Comparison of ENCODE assay signal across 8 cellular contexts in genomic region chr3:36876181-36876936, GRCh38.
DNase-seq lines count a peak whose midpoint lies in the region; ATAC-seq and TF ChIP-seq lines count a peak whose summit lies in the region.

No MANE protein-coding gene starts in this region.

- peaks cover 25% of the 10 kb centered on the region for H3K4me1 Mint-ChIP-seq in activated T-helper 1 cell treated with anti-CD3 and anti-CD28 coated beads, Interleukin-12 subunit alpha, Interleukin-12 subunit beta, Interleukin-2, Interleukin-4 antibody, amounts not matched to agents 30 ng/mL and 10 ng/mL and 1 ng/mL, durations not matched to agents 14 hours and 24 hours and 36 hours (ENCODE audit: low read depth)

- TF ChIP-seq CTCF in GM12864 (IDR thresholded peaks at IDR 0.05; ENCODE audit: low read depth, low read length, missing control alignments), result no peak
- TF ChIP-seq CTCF in stomach (IDR thresholded peaks at IDR 0.05), result no peak

- peaks cover 18% of the 10 kb centered on the region for H3K27me3 Mint-ChIP-seq in activated T-helper 1 cell treated with anti-CD3 and anti-CD28 coated beads, Interleukin-12 subunit alpha, Interleukin-12 subunit beta, Interleukin-2, Interleukin-4 antibody, amounts not matched to agents 30 ng/mL and 10 ng/mL and 1 ng/mL, durations not matched to agents 14 hours and 24 hours and 36 hours (ENCODE audit: insufficient read depth)

- ATAC-seq in GM19463 (IDR thresholded peaks at IDR 0.05; ENCODE audit: unreplicated experiment), result peak; percentile 98
- ATAC-seq in HG03439 (IDR thresholded peaks at IDR 0.05; ENCODE audit: unreplicated experiment), result peak; percentile 99

- no peak for TF ChIP-seq EP300 in stomach (IDR thresholded peaks at IDR 0.05)

- TF ChIP-seq POLR2A in stomach (IDR thresholded peaks at IDR 0.05), result no peak
- no peak for TF ChIP-seq POLR2A in erythroblast (IDR thresholded peaks at IDR 0.05; ENCODE audit: low read length)

- peaks cover 14% of the 10 kb centered on the region for H3K36me3 Mint-ChIP-seq in activated T-helper 1 cell treated with anti-CD3 and anti-CD28 coated beads, Interleukin-12 subunit alpha, Interleukin-12 subunit beta, Interleukin-2, Interleukin-4 antibody, amounts not matched to agents 30 ng/mL and 10 ng/mL and 1 ng/mL, durations not matched to agents 14 hours and 24 hours and 36 hours (ENCODE audit: low read depth)

- H3K4me3 ChIP-seq in GM12864 (ENCODE audit: low read depth, low read length) (peak overlapping the region; percentile 11; the same call in 1 of the 2 replicates), stomach (no peak overlapping the region)

- peak overlapping the region; percentile 69 for H3K27ac Mint-ChIP-seq in activated T-helper 1 cell treated with anti-CD3 and anti-CD28 coated beads, Interleukin-12 subunit alpha, Interleukin-12 subunit beta, Interleukin-2, Interleukin-4 antibody, amounts not matched to agents 30 ng/mL and 10 ng/mL and 1 ng/mL, durations not matched to agents 14 hours and 24 hours and 36 hours

- 52 to 77% (median 74%) methylated on average over 7 of the region's 7 CpGs for WGBS in stomach, 5 donors

- no peaks in the 10 kb centered on the region for H3K27me3 ChIP-seq in stomach

- no peaks in the 10 kb centered on the region for H3K9me3 ChIP-seq in stomach

- intact Hi-C loops in activated T-helper 1 cell treated with anti-CD3 and anti-CD28 coated beads, Interleukin-12 subunit alpha, Interleukin-12 subunit beta, Interleukin-2, Interleukin-4 antibody, amounts not matched to agents 30 ng/mL and 10 ng/mL and 1 ng/mL, durations not matched to agents 14 hours and 24 hours and 36 hours (cut with micrococcal nuclease), result loop anchor here (1.0 to 10.0 kb wide), 6 partner anchors 32 to 338 kb away; no protein-coding TSS in a partner anchor
- intact Hi-C loops in stomach (cut with DNase I; ENCODE audit: low total_unique reads), result no loop called here

- peak overlapping the region in 4 of 5 donors; percentile 2 to 60 (median 23) for H3K27ac ChIP-seq in stomach

- H3K9me3 Mint-ChIP-seq in activated T-helper 1 cell treated with anti-CD3 and anti-CD28 coated beads, Interleukin-12 subunit alpha, Interleukin-12 subunit beta, Interleukin-2, Interleukin-4 antibody, amounts not matched to agents 30 ng/mL and 10 ng/mL and 1 ng/mL, durations not matched to agents 14 hours and 24 hours and 36 hours, result no peaks in the 10 kb centered on the region

- H3K4me3 Mint-ChIP-seq in activated T-helper 1 cell treated with anti-CD3 and anti-CD28 coated beads, Interleukin-12 subunit alpha, Interleukin-12 subunit beta, Interleukin-2, Interleukin-4 antibody, amounts not matched to agents 30 ng/mL and 10 ng/mL and 1 ng/mL, durations not matched to agents 14 hours and 24 hours and 36 hours, result peak overlapping the region; percentile 55

- no peaks in the 10 kb centered on the region for H3K4me1 ChIP-seq in stomach

- H3K36me3 ChIP-seq in stomach, result peaks cover 0 to 17% (median 14%) of the 10 kb centered on the region in 4 donors

- DNase-seq in GM12864 (ENCODE audit: low read depth) (peak; percentile 87), stomach (no peak), midbrain (lab: John Stamatoyannopoulos, UW) (no peak), erythroblast (lab: John Stamatoyannopoulos, UW) (no peak), nucleus accumbens (lab: John Stamatoyannopoulos, UW) (no peak)
- peak; percentile 20 for DNase-seq in activated T-helper 1 cell treated with anti-CD3 and anti-CD28 coated beads, Interleukin-12 subunit alpha, Interleukin-12 subunit beta, Interleukin-2, Interleukin-4 antibody, amounts not matched to agents 30 ng/mL and 10 ng/mL and 1 ng/mL, durations not matched to agents 14 hours and 24 hours and 36 hours (ENCODE audit: low spot score)

Comparison
In these comparisons a context has a peak if more than half of its experiments do, and no peak if none do; other contexts are left out.
1. DNase-seq: peak in GM12864 (single experiment) and activated T-helper 1 cell treated with anti-CD3 and anti-CD28 coated beads, Interleukin-12 subunit alpha, Interleukin-12 subunit beta, Interleukin-2, Interleukin-4 antibody, amounts not matched to agents 30 ng/mL and 10 ng/mL and 1 ng/mL, durations not matched to agents 14 hours and 24 hours and 36 hours (single experiment); none in stomach (single experiment), midbrain (single experiment), erythroblast (0 of 2) and nucleus accumbens (0 of 56).